Comparison of ENCODE assay signal across 18 cellular contexts in the genomic region with DNA sequence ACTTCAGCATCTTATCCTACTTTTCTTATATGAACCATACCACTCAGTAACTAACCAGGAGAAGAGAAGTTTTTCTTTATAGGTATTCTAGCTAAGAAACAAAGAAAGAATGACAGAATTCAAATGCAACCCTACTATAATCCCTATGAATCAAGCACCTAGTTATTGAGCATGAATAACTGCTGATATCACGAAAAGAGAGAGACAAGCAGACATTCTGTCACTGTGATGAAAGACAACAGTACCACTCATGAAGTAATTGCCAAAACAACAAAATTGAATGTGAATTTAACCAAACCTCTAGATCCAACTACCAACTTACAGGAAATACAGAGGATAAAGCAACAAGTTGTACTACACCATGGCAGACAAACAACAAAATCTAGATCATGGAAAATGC. TPM values are rescaled to one million over a fixed set of nuclear protein-coding genes. Genes with fewer than 3 reads are reported as not detected.
A peak's percentile ranks its signal among the peaks of the same experiment; 100 is the strongest.
DNase-seq lines count a peak whose midpoint lies in the region; ATAC-seq and TF ChIP-seq lines count a peak whose summit lies in the region.
"Had no signal": no experiment of that assay in that cellular context is flagged by ENCODE, and none has a peak within 500 bp of the region (broad histone marks: within the 10 kb centered on the region; RNA-seq: fewer than 3 reads in every experiment).

No MANE protein-coding gene starts in this region.

- H3K18ac ChIP-seq in H9 (ENCODE audit: insufficient read length, low read depth, low read length) = no peak overlapping the region

- no peaks in the 10 kb centered on the region for H3K27me3 ChIP-seq in H9 (ENCODE audit: insufficient read depth, low read length)
- no peaks in the 10 kb centered on the region for H3K27me3 ChIP-seq in endodermal cell (ENCODE audit: control insufficient read depth, insufficient read depth, low read length, poor library complexity, severe bottlenecking)
- H3K27me3 ChIP-seq: BLaER1 treated with 17β-estradiol and CSF1 and Interleukin-3, amounts not matched to agents 10 nM and 100 nM had no signal

- WGBS in H9 (ENCODE audit: extremely low coverage, insufficient read length, low lambda C conversion rate) = no CpG with 5 or more reads among the region's 1 CpG
- WGBS in endodermal cell (ENCODE audit: insufficient coverage in 1 of 2, insufficient read length in 1 of 2), 2 experiments = 91% methylated on average over 1 of the region's 1 CpG; no CpG with 5 or more reads in 1 of the 2 experiments

- H4K20me1 ChIP-seq in H9 (ENCODE audit: control insufficient read depth, insufficient read depth, insufficient read length) = no peaks in the 10 kb centered on the region
- H4K20me1 ChIP-seq: BLaER1 treated with 17β-estradiol and CSF1 and Interleukin-3, amounts not matched to agents 10 nM and 100 nM had no signal

- H3K4me1 ChIP-seq in H9 (ENCODE audit: insufficient read depth, low read length) (peaks cover 4% of the 10 kb centered on the region), endodermal cell (ENCODE audit: control insufficient read depth, insufficient read depth, low read length) (no peaks in the 10 kb centered on the region)
- H3K4me1 ChIP-seq: BLaER1 treated with 17β-estradiol and CSF1 and Interleukin-3, amounts not matched to agents 10 nM and 100 nM had no signal

- H3K9me3 Mint-ChIP-seq in H9 (no peaks in the 10 kb centered on the region), endodermal cell (no peaks in the 10 kb centered on the region)
- H3K9me3 Mint-ChIP-seq in activated T-helper 1 cell treated with anti-CD3 and anti-CD28 coated beads, Interleukin-12 subunit alpha, Interleukin-12 subunit beta, Interleukin-2, Interleukin-4 antibody, amounts not matched to agents 30 ng/mL and 10 ng/mL and 1 ng/mL, durations not matched to agents 14 hours and 24 hours and 36 hours = no peaks in the 10 kb centered on the region
- H3K9me3 Mint-ChIP-seq in stimulated activated memory B cell treated with anti-CD40 and anti-IgM and Interleukin-4, amounts not matched to agents 10 μg/mL and 1 μg/mL and 100 μg/mL, for 72 hours = no peaks in the 10 kb centered on the region
- H3K9me3 Mint-ChIP-seq: CD4-positive, CD25-positive, alpha-beta regulatory T cell; HFFc6 had no signal

- H2BK5ac ChIP-seq in H9 (ENCODE audit: insufficient read length, low read length) = no peak overlapping the region

- no peak overlapping the region for H4K91ac ChIP-seq in H9 (ENCODE audit: insufficient read length, low read depth, low read length)

- no peak overlapping the region for H4K5ac ChIP-seq in H9 (ENCODE audit: insufficient read length, low read depth, low read length)

- H3K36me3 ChIP-seq in endodermal cell (ENCODE audit: control insufficient read depth, insufficient read depth, low read length) = peaks cover 52% of the 10 kb centered on the region

- no peak overlapping the region for H3K4me3 ChIP-seq in endodermal cell (ENCODE audit: low read length)
- H3K4me3 ChIP-seq: BLaER1 treated with 17β-estradiol and CSF1 and Interleukin-3, amounts not matched to agents 10 nM and 100 nM; GM12878; HAP-1 had no signal

- H3K56ac ChIP-seq in H9 (ENCODE audit: insufficient read length, low read depth, low read length) = no peak overlapping the region

- H2BK12ac ChIP-seq in H9 (ENCODE audit: insufficient read length, low read depth, low read length) = no peak overlapping the region

- H3K27ac ChIP-seq in H9 (ENCODE audit: insufficient read length, low read depth, low read length) (no peak overlapping the region), endodermal cell (ENCODE audit: low read depth, low read length) (no peak overlapping the region)
- H3K27ac ChIP-seq: BLaER1 treated with 17β-estradiol and CSF1 and Interleukin-3, amounts not matched to agents 10 nM and 100 nM; HL-60 had no signal

- H3K27ac Mint-ChIP-seq in H9 = peak overlapping the region in 2 of 3 experiments; percentile 22 to 86; a peak in 4 of 7 replicates
- H3K27ac Mint-ChIP-seq in activated T-helper 1 cell treated with anti-CD3 and anti-CD28 coated beads, Interleukin-12 subunit alpha, Interleukin-12 subunit beta, Interleukin-2, Interleukin-4 antibody, amounts not matched to agents 30 ng/mL and 10 ng/mL and 1 ng/mL, durations not matched to agents 14 hours and 24 hours and 36 hours = peak overlapping the region; percentile 57
- H3K27ac Mint-ChIP-seq in endodermal cell = peak overlapping the region; percentile 16
- H3K27ac Mint-ChIP-seq in stimulated activated memory B cell treated with anti-CD40 and anti-IgM and Interleukin-4, amounts not matched to agents 10 μg/mL and 1 μg/mL and 100 μg/mL, for 72 hours = no peak overlapping the region
- H3K27ac Mint-ChIP-seq: CD4-positive, CD25-positive, alpha-beta regulatory T cell; HFFc6 had no signal

- no peak overlapping the region for H2BK20ac ChIP-seq in H9 (ENCODE audit: low read depth, low read length, poor library complexity, severe bottlenecking)

- H2BK15ac ChIP-seq in H9 (ENCODE audit: low read depth, low read length) = no peak overlapping the region

- no peaks in the 10 kb centered on the region for H3K23me2 ChIP-seq in H9 (ENCODE audit: insufficient read length, low read depth, low read length, poor library complexity, severe bottlenecking)

- TF ChIP-seq CTCF in H9 (conservative IDR thresholded peaks at IDR 0.05) (no peak), endodermal cell (conservative IDR thresholded peaks at IDR 0.05) (no peak)

- H3K4me2 ChIP-seq in H9 (ENCODE audit: insufficient read depth, insufficient read length, low read length) = no peak overlapping the region
- H3K4me2 ChIP-seq: BLaER1 treated with 17β-estradiol and CSF1 and Interleukin-3, amounts not matched to agents 10 nM and 100 nM had no signal

- no peak for DNase-seq in H9
- no peak for DNase-seq in activated T-helper 1 cell treated with anti-CD3 and anti-CD28 coated beads, Interleukin-12 subunit alpha, Interleukin-12 subunit beta, Interleukin-2, Interleukin-4 antibody, amounts not matched to agents 30 ng/mL and 10 ng/mL and 1 ng/mL, durations not matched to agents 14 hours and 24 hours and 36 hours (ENCODE audit: low spot score)
- DNase-seq in endodermal cell = no peak
- no peak for DNase-seq in LoVo (ENCODE audit: low spot score)
- DNase-seq: AML-193; Calu3; CD4-positive, CD25-positive, alpha-beta regulatory T cell; DMS 273 treated with DMSO at 0.1 percent for 48 hours; DMS79; GOT3; HFFc6; KBM-7 had no signal

- H3K14ac ChIP-seq in H9 (ENCODE audit: insufficient read depth, low read length) = no peak overlapping the region

- intact Hi-C loops in activated T-helper 1 cell treated with anti-CD3 and anti-CD28 coated beads, Interleukin-12 subunit alpha, Interleukin-12 subunit beta, Interleukin-2, Interleukin-4 antibody, amounts not matched to agents 30 ng/mL and 10 ng/mL and 1 ng/mL, durations not matched to agents 14 hours and 24 hours and 36 hours (cut with micrococcal nuclease) = no loop called here

- H3T11ph ChIP-seq in H9 (ENCODE audit: low read length) = no peak overlapping the region

- H4K8ac ChIP-seq in H9 (replicated peaks; ENCODE audit: insufficient read length, low read depth, low read length) = no peak overlapping the region

- H3K4ac ChIP-seq in H9 (ENCODE audit: low read depth, low read length) = no peak overlapping the region

- H2AK5ac ChIP-seq in H9 (ENCODE audit: insufficient read length, low read length) = no peak overlapping the region

- H3K27me3 Mint-ChIP-seq in H9 (ENCODE audit: low read depth) (no peaks in the 10 kb centered on the region), endodermal cell (ENCODE audit: insufficient read depth) (no peaks in the 10 kb centered on the region)
- H3K27me3 Mint-ChIP-seq in activated T-helper 1 cell treated with anti-CD3 and anti-CD28 coated beads, Interleukin-12 subunit alpha, Interleukin-12 subunit beta, Interleukin-2, Interleukin-4 antibody, amounts not matched to agents 30 ng/mL and 10 ng/mL and 1 ng/mL, durations not matched to agents 14 hours and 24 hours and 36 hours (ENCODE audit: insufficient read depth) = no peaks in the 10 kb centered on the region
- H3K27me3 Mint-ChIP-seq in stimulated activated memory B cell treated with anti-CD40 and anti-IgM and Interleukin-4, amounts not matched to agents 10 μg/mL and 1 μg/mL and 100 μg/mL, for 72 hours = no peaks in the 10 kb centered on the region
- H3K27me3 Mint-ChIP-seq: CD4-positive, CD25-positive, alpha-beta regulatory T cell had no signal

- H3K36me3 Mint-ChIP-seq in H9 (ENCODE audit: insufficient read depth in 1 of 3, low read depth in 3 of 3) (peaks cover 15 to 48% (median 37%) of the 10 kb centered on the region in 3 experiments), endodermal cell (ENCODE audit: low read depth) (peaks cover 40% of the 10 kb centered on the region)
- H3K36me3 Mint-ChIP-seq in activated T-helper 1 cell treated with anti-CD3 and anti-CD28 coated beads, Interleukin-12 subunit alpha, Interleukin-12 subunit beta, Interleukin-2, Interleukin-4 antibody, amounts not matched to agents 30 ng/mL and 10 ng/mL and 1 ng/mL, durations not matched to agents 14 hours and 24 hours and 36 hours (ENCODE audit: low read depth) = peaks cover 32% of the 10 kb centered on the region
- H3K36me3 Mint-ChIP-seq in stimulated activated memory B cell treated with anti-CD40 and anti-IgM and Interleukin-4, amounts not matched to agents 10 μg/mL and 1 μg/mL and 100 μg/mL, for 72 hours = peaks cover 55% of the 10 kb centered on the region

- H3K9me3 ChIP-seq in H9 (ENCODE audit: control insufficient read depth, low read depth, low read length) = no peaks in the 10 kb centered on the region
- H3K9me3 ChIP-seq in endodermal cell (ENCODE audit: control insufficient read depth, low read length) = no peaks in the 10 kb centered on the region
- H3K9me3 ChIP-seq: BLaER1 treated with 17β-estradiol and CSF1 and Interleukin-3, amounts not matched to agents 10 nM and 100 nM; HAP-1 had no signal

- H3K79me2 ChIP-seq in H9 (ENCODE audit: insufficient read depth, low read length) = no peaks in the 10 kb centered on the region

- peaks cover 10 to 11% of the 10 kb centered on the region in 2 experiments for H3K4me1 Mint-ChIP-seq in H9
- H3K4me1 Mint-ChIP-seq in activated T-helper 1 cell treated with anti-CD3 and anti-CD28 coated beads, Interleukin-12 subunit alpha, Interleukin-12 subunit beta, Interleukin-2, Interleukin-4 antibody, amounts not matched to agents 30 ng/mL and 10 ng/mL and 1 ng/mL, durations not matched to agents 14 hours and 24 hours and 36 hours (ENCODE audit: low read depth) = no peaks in the 10 kb centered on the region
- H3K4me1 Mint-ChIP-seq in endodermal cell = peaks cover 3% of the 10 kb centered on the region
- H3K4me1 Mint-ChIP-seq in stimulated activated memory B cell treated with anti-CD40 and anti-IgM and Interleukin-4, amounts not matched to agents 10 μg/mL and 1 μg/mL and 100 μg/mL, for 72 hours = no peaks in the 10 kb centered on the region

- H3K4me3 Mint-ChIP-seq in H9 = no peak overlapping the region
- no peak overlapping the region for H3K4me3 Mint-ChIP-seq in activated T-helper 1 cell treated with anti-CD3 and anti-CD28 coated beads, Interleukin-12 subunit alpha, Interleukin-12 subunit beta, Interleukin-2, Interleukin-4 antibody, amounts not matched to agents 30 ng/mL and 10 ng/mL and 1 ng/mL, durations not matched to agents 14 hours and 24 hours and 36 hours
- H3K4me3 Mint-ChIP-seq in endodermal cell = no peak overlapping the region
- no peak overlapping the region for H3K4me3 Mint-ChIP-seq in stimulated activated memory B cell treated with anti-CD40 and anti-IgM and Interleukin-4, amounts not matched to agents 10 μg/mL and 1 μg/mL and 100 μg/mL, for 72 hours
- H3K4me3 Mint-ChIP-seq: CD4-positive, CD25-positive, alpha-beta regulatory T cell; HFFc6 had no signal

- no peak overlapping the region for H2BK120ac ChIP-seq in H9 (ENCODE audit: low read depth, low read length, poor library complexity, severe bottlenecking)

- no peak overlapping the region for H3K9ac ChIP-seq in H9 (ENCODE audit: extremely low read depth, insufficient read length, low read length)
- no peak overlapping the region for H3K9ac ChIP-seq in endodermal cell (ENCODE audit: extremely low read depth, low read length, poor library complexity, severe bottlenecking)
- H3K9ac ChIP-seq: BLaER1 treated with 17β-estradiol and CSF1 and Interleukin-3, amounts not matched to agents 10 nM and 100 nM had no signal

- ATAC-seq in HG03045 (IDR thresholded peaks at IDR 0.05; ENCODE audit: unreplicated experiment) = no peak
- no peak for ATAC-seq in stimulated activated memory B cell treated with anti-CD40 and anti-IgM and Interleukin-4, amounts not matched to agents 10 μg/mL and 1 μg/mL and 100 μg/mL, for 72 hours
- ATAC-seq: GM12878 had no signal

- no peaks in the 10 kb centered on the region for H3K79me1 ChIP-seq in H9 (ENCODE audit: insufficient read depth, low read depth, low read length, poor library complexity, severe bottlenecking)

- H3K23ac ChIP-seq in H9 (ENCODE audit: insufficient read length, low read depth, low read length) = no peak overlapping the region

- no peak overlapping the region for H2AFZ ChIP-seq in H9 (ENCODE audit: low read length)

RNA-seq across cellular contexts. Expression of gene TTC21B, which starts 15.3 kb away (rescaled TPM):
- total RNA-seq in H9 (2021) = 16.6 and 18.8 TPM in 2 replicates
- 21.0 and 24.6 TPM in 2 replicates for total RNA-seq in activated T-helper 1 cell treated with anti-CD3 and anti-CD28 coated beads, Interleukin-12 subunit alpha, Interleukin-12 subunit beta, Interleukin-2, Interleukin-4 antibody, amounts not matched to agents 30 ng/mL and 10 ng/mL and 1 ng/mL, durations not matched to agents 14 hours and 24 hours and 36 hours
- 10 to 100 TPM; 25.8 to 25.9 TPM for total RNA-seq in endodermal cell
- polyA plus RNA-seq in endodermal cell (2013, experiment 1 of 2) = 22.3 TPM
- 20.2 TPM for polyA plus RNA-seq in endodermal cell (2013, experiment 2 of 2)
